Comparison of ENCODE assay signal across 27 cellular contexts in genomic region chr6:45293306-45293705, GRCh38. TPM values are rescaled to one million over a fixed set of nuclear protein-coding genes. Genes with fewer than 3 reads are reported as not detected.
A peak's percentile ranks its signal among the peaks of the same experiment; 100 is the strongest.
DNase-seq lines count a peak whose midpoint lies in the region; ATAC-seq, FAIRE-seq and TF ChIP-seq lines count a peak whose summit lies in the region.
"Had no signal": no experiment of that assay in that cellular context is flagged by ENCODE, and none has a peak within 500 bp of the region (broad histone marks: within the 10 kb centered on the region; RNA-seq: fewer than 3 reads in every experiment).

No MANE protein-coding gene starts in this region.

- FAIRE-seq in GM12878 (lab: Jason Lieb, UNC): no peak
- FAIRE-seq: bronchial epithelial cell, GM12891, H1 had no signal

- intact Hi-C loops in GM12878 (cut with micrococcal nuclease; ENCODE audit: unreplicated experiment): no loop called here

- no peak for TF ChIP-seq EP300 in GM12878 (IDR thresholded peaks at IDR 0.05; ENCODE audit: borderline replicate concordance in 1 of 2, control insufficient read depth in 1 of 2, low read depth in 2 of 2, low read length in 2 of 2)

- ATAC-seq in T-helper 17 cell (no peak), GM12878 (no peak)
- ATAC-seq: activated CD4-positive, CD25-positive, alpha-beta regulatory T cell treated with anti-CD3 and anti-CD28 coated beads, Interleukin-2, amount 50 U/mL, for 24 hours; heart right ventricle; left lung; sciatic nerve had no signal

- H3K4me3 ChIP-seq in GM12878: no peak overlapping the region
- H3K4me3 ChIP-seq: heart right ventricle, left lung, Peyer's patch, testis had no signal

- TF ChIP-seq RAD21 in GM12878 (IDR thresholded peaks at IDR 0.05; ENCODE audit: insufficient read depth, low read depth, low read length): no peak

- no TSS peak for BruUV-seq in GM12878 (replicated peaks; lab: Mats Ljungman, UMichigan)

- peak overlapping the region; percentile 60 for H3K27ac Mint-ChIP-seq in activated naive CD4-positive, alpha-beta T cell treated with anti-CD3 and anti-CD28 coated beads, Interleukin-2, amount 10 ng/mL, durations not matched to agents 7 days and 5 days
- peak overlapping the region; percentile 14 for H3K27ac Mint-ChIP-seq in T-helper 17 cell
- H3K27ac Mint-ChIP-seq: mesothelial cell of epicardium had no signal

- no peak for TF ChIP-seq CTCF in GM12878 (IDR thresholded peaks at IDR 0.05 in 2 of 3, conservative IDR thresholded peaks at IDR 0.05 in 1 of 3; ENCODE audit: control insufficient read depth in 2 of 3, extremely low read depth in 1 of 3, insufficient read depth in 1 of 3, low read depth in 3 of 3, low read length in 3 of 3)

- no peaks in the 10 kb centered on the region for H3K36me3 ChIP-seq in GM12878 (ENCODE audit: control insufficient read depth in 2 of 2, insufficient read depth in 2 of 2, low read length in 1 of 2)
- H3K36me3 ChIP-seq: heart right ventricle, left lung, Peyer's patch had no signal

- peaks cover 21% of the 10 kb centered on the region for H3K9me3 Mint-ChIP-seq in activated naive CD4-positive, alpha-beta T cell treated with anti-CD3 and anti-CD28 coated beads, Interleukin-2, amount 10 ng/mL, durations not matched to agents 7 days and 5 days

- no peaks in the 10 kb centered on the region for H3K27me3 ChIP-seq in GM12878 (replicated peaks in 1 of 2; ENCODE audit: control insufficient read depth in 2 of 2, insufficient read depth in 2 of 2, low read length in 1 of 2)
- H3K27me3 ChIP-seq: heart right ventricle, left lung, Peyer's patch, testis had no signal

- POLR2A ChIA-PET in GM12878 (lab: Charles Lee): no interaction called here

- RAD21 ChIA-PET in GM12878 (lab: Charles Lee; ENCODE audit: unreplicated experiment): interaction anchor here (0.6 to 1.0 kb wide), 2 partner anchors 85 to 445 kb away, joined by 3 read pairs; partner anchors contain the start of gene SUPT3H

- no peaks in the 10 kb centered on the region for H4K20me1 ChIP-seq in GM12878 (ENCODE audit: control insufficient read depth, insufficient read depth)

- SMC1A ChIA-PET in GM12878 (lab: Charles Lee; ENCODE audit: uncharacterized antibody, unreplicated experiment): no interaction called here

- H3K9me3 ChIP-seq in T-helper 17 cell (ENCODE audit: control insufficient read depth, low read length, poor library complexity, severe bottlenecking) (no peaks in the 10 kb centered on the region), GM12878 (replicated peaks; ENCODE audit: control insufficient read depth, insufficient read depth, low read length) (no peaks in the 10 kb centered on the region)
- H3K9me3 ChIP-seq: Peyer's patch, testis had no signal

- H3K4me2 ChIP-seq in GM12878 (ENCODE audit: control insufficient read depth, insufficient read depth): no peak overlapping the region
- H3K4me2 ChIP-seq: SK-N-SH had no signal

- TF ChIP-seq POLR2A in GM12878 (IDR thresholded peaks at IDR 0.05; ENCODE audit: low read depth, low read length): no peak

- H3K27me3 Mint-ChIP-seq in activated naive CD4-positive, alpha-beta T cell treated with anti-CD3 and anti-CD28 coated beads, Interleukin-2, amount 10 ng/mL, durations not matched to agents 7 days and 5 days: no peaks in the 10 kb centered on the region
- H3K27me3 Mint-ChIP-seq in T-helper 17 cell: no peaks in the 10 kb centered on the region

- 38% methylated on average over 3 of the region's 3 CpGs for WGBS in GM12878 (ENCODE audit: insufficient coverage, insufficient replicate concordance, low lambda C conversion rate, missing lambda C conversion rate)

- no peaks in the 10 kb centered on the region for H3K4me1 ChIP-seq in GM12878 (ENCODE audit: control insufficient read depth, insufficient read depth, low read length)
- H3K4me1 ChIP-seq: heart right ventricle, left lung, Peyer's patch, testis had no signal

- in situ Hi-C loops in GM12878 (cut with MboI): no loop called here

- peaks cover 20% of the 10 kb centered on the region for H3K36me3 Mint-ChIP-seq in activated naive CD4-positive, alpha-beta T cell treated with anti-CD3 and anti-CD28 coated beads, Interleukin-2, amount 10 ng/mL, durations not matched to agents 7 days and 5 days
- H3K36me3 Mint-ChIP-seq in T-helper 17 cell (ENCODE audit: low read depth): no peaks in the 10 kb centered on the region

- H3K27ac ChIP-seq in GM12878 (ENCODE audit: control insufficient read depth, insufficient read depth): no peak overlapping the region
- H3K27ac ChIP-seq: epithelial cell of prostate, heart right ventricle, left lung, Peyer's patch, testis had no signal

- H2AFZ ChIP-seq in GM12878 (ENCODE audit: control insufficient read depth, low read depth, low read length): no peak overlapping the region

- no peak overlapping the region for H3K9ac ChIP-seq in GM12878 (ENCODE audit: control insufficient read depth, insufficient read depth, low read length)
- H3K9ac ChIP-seq: SK-N-SH had no signal

- CTCF ChIA-PET in activated naive CD4-positive, alpha-beta T cell treated with anti-CD3 and anti-CD28 coated beads, Interleukin-2, amount 10 ng/mL, durations not matched to agents 7 days and 5 days (lab: Charles Lee): interaction anchor here (0.6 to 1.9 kb wide), 3 partner anchors 19 to 42 kb away, joined by 3 to 4 read pairs (median 4); no protein-coding TSS in a partner anchor
- CTCF ChIA-PET in GM12878 (lab: Yijun Ruan, JAX): interaction anchor here (0.6 kb wide), 2 partner anchors 31 to 645 kb away, joined by 4 read pairs; no protein-coding TSS in a partner anchor

- peaks cover 37% of the 10 kb centered on the region for H3K4me1 Mint-ChIP-seq in activated naive CD4-positive, alpha-beta T cell treated with anti-CD3 and anti-CD28 coated beads, Interleukin-2, amount 10 ng/mL, durations not matched to agents 7 days and 5 days
- peaks cover 32% of the 10 kb centered on the region for H3K4me1 Mint-ChIP-seq in T-helper 17 cell

- no peaks in the 10 kb centered on the region for H3K79me2 ChIP-seq in GM12878 (ENCODE audit: control insufficient read depth, insufficient read depth, low read length)

- DNase-seq in activated naive CD4-positive, alpha-beta T cell treated with anti-CD3 and anti-CD28 coated beads, Interleukin-2, amount 10 ng/mL, durations not matched to agents 7 days and 5 days: peak; percentile 24
- DNase-seq in activated naive CD4-positive, alpha-beta T cell (lab: John Stamatoyannopoulos, UW): no peak
- DNase-seq in T-helper 17 cell (no peak), GM12878 (ENCODE audit: low read depth, low spot score) (no peak), dermis blood vessel endothelial cell (no peak), kidney tubule cell (ENCODE audit: low spot score) (no peak), mesenteric fat pad (ENCODE audit: low spot score) (no peak), SIG-M5 treated with dmso at 0.1 percent for 504 hours (lab: John Stamatoyannopoulos, UW; ENCODE audit: unreplicated experiment) (no peak)
- DNase-seq: GF-D8, heart right ventricle, KBM-7, left lung, NCI-H187 treated with DMSO at 0.1 percent for 48 hours, Peyer's patch, posterior cingulate gyrus, SK-N-SH, T1000, testis had no signal

- H3K4me3 Mint-ChIP-seq in activated naive CD4-positive, alpha-beta T cell treated with anti-CD3 and anti-CD28 coated beads, Interleukin-2, amount 10 ng/mL, durations not matched to agents 7 days and 5 days: peak overlapping the region; percentile 7
- peak overlapping the region; percentile 32 for H3K4me3 Mint-ChIP-seq in T-helper 17 cell
- H3K4me3 Mint-ChIP-seq: mesothelial cell of epicardium had no signal

TF ChIP-seq in GM12878, 131 proteins besides CTCF, POLR2A, EP300 and RAD21 (continues in another document):
- no peak for TF ChIP-seq KAT2A (conservative IDR thresholded peaks at IDR 0.05; ENCODE audit: control insufficient read depth, low read depth, low read length)
- TF ChIP-seq ZZZ3 (IDR thresholded peaks at IDR 0.05; ENCODE audit: control insufficient read depth, insufficient read length, low read depth): no peak
- TF ChIP-seq RUNX3 (IDR thresholded peaks at IDR 0.05; ENCODE audit: low read length): no peak
- TF ChIP-seq NBN (IDR thresholded peaks at IDR 0.05): no peak
- no peak for TF ChIP-seq MTA3 (IDR thresholded peaks at IDR 0.05; ENCODE audit: borderline replicate concordance, low read length)
- peak; percentile 18; the same call in 1 of the 2 replicates for TF ChIP-seq RELB (IDR thresholded peaks at IDR 0.05; ENCODE audit: low read depth)
- TF ChIP-seq RELA (IDR thresholded peaks at IDR 0.05; ENCODE audit: borderline replicate concordance, partially characterized antibody): no peak

RNA-seq across cellular contexts. Expression of gene RUNX2, which starts 34.8 kb away (rescaled TPM):
- total RNA-seq in T-helper 17 cell (10 to 100 TPM; 47.6 to 50.8 TPM), GM12878 (2014; rRNA removed) (0.16 and 0.51 TPM in 2 replicates), GM12878 (2014; rRNA removed; fragmentation: Illumina TruSeq; extraction: Trizol) (0.09 TPM in 1 of 2 replicates, not detected in the other), GM12878 (2021) (0.61 and 0.77 TPM in 2 replicates), dermis blood vessel endothelial cell (under 0.01 and 0.05 TPM in 2 replicates), mesenteric fat pad (1.6 TPM)
- 0.10 and 0.24 TPM in 2 replicates for total RNA-seq in GM12878 (2013; cell fraction: nucleolus; rRNA removed)
- polyA plus RNA-seq in GM12878 (2011; ENCODE audit: low read depth): 0.18 TPM
- polyA plus RNA-seq in GM12878 (2011; rRNA removed) (0.01 and 0.26 TPM in 2 replicates), GM12878 (2014; fragmentation: Illumina TruSeq; extraction: Trizol) (0.06 and 0.09 TPM in 2 replicates), GM12878 (2014; fragmentation: Nextera tagmentation; extraction: Ambion mirVana) (under 1 TPM; 0.15 to 0.19 TPM), GM12878 (2014; rRNA removed) (0.01 and 0.13 TPM in 2 replicates), GM12878 (2016; fragmentation: Nextera tagmentation; extraction: Ambion mirVana) (not detected)
- polyA plus RNA-seq in GM12878 (2011; cell fraction: cytosol; rRNA removed): 0.01 and 0.02 TPM in 2 replicates
- 0.03 and 0.07 TPM in 2 replicates for polyA plus RNA-seq in GM12878 (2011; cell fraction: nucleus; rRNA removed)
- 0.15 and 0.53 TPM in 2 replicates for polyA plus RNA-seq in GM12878 (2012)
- not detected in 2 replicates for polyA minus RNA-seq in GM12878 (2011; rRNA and poly(A)+ RNA removed)
- polyA minus RNA-seq in GM12878 (2011; cell fraction: cytosol; rRNA and poly(A)+ RNA removed): not detected in 2 replicates
- 0.12 and 0.38 TPM in 2 replicates for polyA minus RNA-seq in GM12878 (2011; cell fraction: nucleus; rRNA and poly(A)+ RNA removed)
- total RNA-seq: dermis microvascular lymphatic vessel endothelial cell had no signal
- polyA plus RNA-seq: neural cell had no signal

Comparison
In these comparisons a context has a peak if more than half of its experiments do, and no peak if none do; other contexts are left out.
1. RNA of gene RUNX2, which starts 34.8 kb away (total RNA-seq): 47.6 to 50.8 TPM in T-helper 17 cell; 1.6 TPM in mesenteric fat pad (single experiment), 0.09 to 0.77 TPM in GM12878 and under 0.01 to 0.05 TPM in dermis blood vessel endothelial cell; every median in the first group is over 10 times any median in the second.